8 cellular contexts compared by ENCODE assay signal in genomic region chr12:32501835-32502333, GRCh38.
A peak's percentile ranks its signal among the peaks of the same experiment; 100 is the strongest.
DNase-seq lines count a peak whose midpoint lies in the region; ATAC-seq and TF ChIP-seq lines count a peak whose summit lies in the region.

No MANE protein-coding gene starts in this region.

- intact Hi-C loops in left colon (cut with DNase I, micrococcal nuclease) (no loop called here), transverse colon (cut with DNase I; ENCODE audit: low total_unique reads) (no loop called here)

- peak overlapping the region; percentile 3 to 40 (median 13) for H3K27ac ChIP-seq in transverse colon

- peaks cover 17% of the 10 kb centered on the region for H3K27me3 Mint-ChIP-seq in T-helper 17 cell

- H3K4me3 ChIP-seq in choroid plexus epithelial cell (ENCODE audit: low read depth, low read length) (peak overlapping the region; percentile 22), transverse colon (no peak overlapping the region)

- TF ChIP-seq CTCF in choroid plexus epithelial cell (conservative IDR thresholded peaks at IDR 0.05; ENCODE audit: low read depth, low read length), result no peak
- TF ChIP-seq CTCF in transverse colon (IDR thresholded peaks at IDR 0.05), result no peak

- peak; percentile 83 for ATAC-seq in left colon
- ATAC-seq in GM21360 (IDR thresholded peaks at IDR 0.05; ENCODE audit: unreplicated experiment), result no peak
- no peak for ATAC-seq in T-helper 17 cell

- no peak for TF ChIP-seq EP300 in transverse colon (IDR thresholded peaks at IDR 0.05; ENCODE audit: low read depth)

- in situ Hi-C loops in transverse colon (cut with MboI; ENCODE audit: low pct_ligation_motif_present in 1 of 4, low pct_unique_long_range_greater_than_20kb in 1 of 4, low sequenced_read_pairs in 3 of 4), result no loop called here

- H3K9me3 ChIP-seq in transverse colon (no peaks in the 10 kb centered on the region), T-helper 17 cell (ENCODE audit: control insufficient read depth, low read length, poor library complexity, severe bottlenecking) (no peaks in the 10 kb centered on the region)

- H3K4me1 Mint-ChIP-seq in T-helper 17 cell, result peaks cover 2% of the 10 kb centered on the region

- DNase-seq in EH (ENCODE audit: low read depth) (peak; percentile 65), NCI-H2196 treated with DMSO at 0.1 percent for 48 hours (lab: John Stamatoyannopoulos, UW; ENCODE audit: unreplicated experiment) (peak; percentile 81), choroid plexus epithelial cell (ENCODE audit: low read depth) (peak; percentile 92), left colon (peak; percentile 29 to 38), transverse colon (no peak), T-helper 17 cell (no peak)
- DNase-seq in stimulated activated CD4-positive, alpha-beta T cell treated with anti-CD3 and anti-CD28 coated beads, Interleukin-4, amount 100 ng/mL, for 1 hour, result no peak

- peaks cover 0 to 44% (median 8%) of the 10 kb centered on the region in 4 donors for H3K4me1 ChIP-seq in transverse colon

- no peaks in the 10 kb centered on the region for H3K36me3 ChIP-seq in transverse colon

- no peak overlapping the region for H3K4me3 Mint-ChIP-seq in T-helper 17 cell

- 26 to 50% methylated on average over 2 to 6 of the region's 6 CpGs for WGBS in transverse colon (ENCODE audit: low coverage in 1 of 2), 2 donors

- no peaks in the 10 kb centered on the region for H3K27me3 ChIP-seq in transverse colon

- H3K27ac Mint-ChIP-seq in T-helper 17 cell, result no peak overlapping the region

- H3K36me3 Mint-ChIP-seq in T-helper 17 cell (ENCODE audit: low read depth), result no peaks in the 10 kb centered on the region

- no peak for TF ChIP-seq POLR2A in transverse colon (IDR thresholded peaks at IDR 0.05)

Comparison
In these comparisons a context has a peak if more than half of its experiments do, and no peak if none do; other contexts are left out.
1. DNase-seq: peak in EH (single experiment), NCI-H2196 treated with DMSO at 0.1 percent for 48 hours (single experiment), choroid plexus epithelial cell (single experiment) and left colon (2 of 2); none in transverse colon (single experiment), stimulated activated CD4-positive, alpha-beta T cell treated with anti-CD3 and anti-CD28 coated beads, Interleukin-4, amount 100 ng/mL, for 1 hour (single experiment) and T-helper 17 cell (0 of 3).